ENCODE assay signal across 15 cellular contexts in the genomic region with DNA sequence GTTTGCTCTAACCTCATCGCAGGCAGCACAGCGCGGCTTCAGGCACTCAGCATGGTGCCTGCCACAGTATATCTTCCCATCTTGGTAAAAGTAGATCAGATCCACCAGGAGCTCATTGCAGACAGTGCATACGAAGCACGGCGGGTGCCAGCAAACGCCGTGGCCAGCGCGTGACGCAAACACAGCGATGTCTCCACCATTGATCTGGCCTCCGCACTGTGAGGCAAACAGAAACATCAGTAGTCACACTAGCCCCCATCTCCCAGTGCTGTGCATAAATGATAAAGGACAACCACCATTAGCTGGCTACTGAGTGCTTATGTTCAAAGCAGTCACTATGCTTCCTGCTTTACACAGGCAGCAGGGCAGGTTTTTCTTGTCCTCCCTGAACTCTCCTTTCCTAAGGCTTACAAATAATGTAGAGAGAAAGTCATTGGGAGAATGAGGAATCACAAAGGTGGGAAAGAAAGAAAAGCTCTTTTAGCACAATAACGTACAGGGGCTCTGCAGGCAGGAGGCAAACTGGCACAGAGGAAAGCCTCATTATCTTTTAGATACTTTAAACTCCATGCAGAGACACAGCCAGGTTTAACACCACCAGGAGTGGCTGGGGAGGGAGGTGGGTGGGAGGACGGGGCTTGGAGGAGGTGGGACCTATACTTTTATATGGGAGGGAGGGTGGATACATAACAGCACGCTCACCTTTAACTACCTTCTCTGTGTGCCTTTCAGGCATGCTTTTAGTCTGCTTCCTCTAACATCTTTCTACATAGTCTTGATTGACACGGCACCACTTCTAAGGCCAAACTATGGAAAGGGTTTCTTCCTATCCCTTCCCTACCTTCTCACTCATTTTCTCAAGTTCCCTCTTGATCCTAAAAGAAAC.
DNase-seq lines count a peak whose midpoint lies in the region; ATAC-seq and TF ChIP-seq lines count a peak whose summit lies in the region.
"Had no signal": no experiment of that assay in that cellular context is flagged by ENCODE, and none has a peak within 500 bp of the region (broad histone marks: within the 10 kb centered on the region; RNA-seq: fewer than 3 reads in every experiment).

No MANE protein-coding gene starts in this region.

- H3K9me3 Mint-ChIP-seq in endodermal cell (no peaks in the 10 kb centered on the region), nephron progenitor cell (peaks cover 4% of the 10 kb centered on the region)
- H3K9me3 Mint-ChIP-seq: central memory CD8-positive, alpha-beta T cell had no signal

- intact Hi-C loops in breast epithelium (cut with DNase I; ENCODE audit: low total_unique reads) (no loop called here), mammary epithelial cell (cut with micrococcal nuclease) (no loop called here)

- no peak for ATAC-seq in HG03439 (IDR thresholded peaks at IDR 0.05; ENCODE audit: unreplicated experiment)
- ATAC-seq: Right ventricle myocardium inferior had no signal

- DNase-seq in breast epithelium (ENCODE audit: low spot score in 2 of 2) (peak in 1 of 2 donors; percentile 35), mammary epithelial cell (no peak), endodermal cell (no peak), nephron progenitor cell (no peak), NCI-H446 (lab: John Stamatoyannopoulos, UW) (no peak), NCI-H2107 (lab: John Stamatoyannopoulos, UW) (no peak)
- DNase-seq: activated CD4-positive, alpha-beta T cell treated with anti-CD3 and anti-CD28 coated beads for 4 hours; NCI-H1694 treated with DMSO at 0.1 percent for 48 hours; NCI-H526 treated with DMSO at 0.1 percent for 48 hours had no signal

- TF ChIP-seq CTCF in breast epithelium (IDR thresholded peaks at IDR 0.05) = no peak
- TF ChIP-seq CTCF in mammary epithelial cell (conservative IDR thresholded peaks at IDR 0.05 in 1 of 2, IDR thresholded peaks at IDR 0.05 in 1 of 2; ENCODE audit: extremely low read depth in 1 of 2, insufficient read depth in 1 of 2, low read depth in 1 of 2, low read length in 2 of 2) = no peak
- TF ChIP-seq CTCF in endodermal cell (conservative IDR thresholded peaks at IDR 0.05) = no peak
- no peak for TF ChIP-seq CTCF in nephron progenitor cell (IDR thresholded peaks at IDR 0.05)

- H3K4me2 ChIP-seq in mammary epithelial cell (ENCODE audit: insufficient read depth, low read depth, low read length) = no peak overlapping the region
- H3K4me2 ChIP-seq: KMS-11 had no signal

- H3K27ac Mint-ChIP-seq in endodermal cell = peak overlapping the region; percentile 20
- peak overlapping the region; percentile 76 for H3K27ac Mint-ChIP-seq in nephron progenitor cell
- H3K27ac Mint-ChIP-seq: activated naive CD8-positive, alpha-beta T cell had no signal

- BruUV-seq in mammary epithelial cell (replicated peaks; lab: Mats Ljungman, UMichigan) = no TSS peak

- H3K9me3 ChIP-seq in breast epithelium (no peaks in the 10 kb centered on the region), mammary epithelial cell (replicated peaks; ENCODE audit: insufficient read depth, low read length) (no peaks in the 10 kb centered on the region), endodermal cell (ENCODE audit: control insufficient read depth, low read length) (peaks cover 8% of the 10 kb centered on the region)

- dilution Hi-C loops in mammary epithelial cell (cut with HindIII; ENCODE audit: low sequenced_read_pairs) = no loop called here

- H3K4me1 Mint-ChIP-seq in endodermal cell (peaks cover 48% of the 10 kb centered on the region), nephron progenitor cell (peaks cover 62% of the 10 kb centered on the region)
- H3K4me1 Mint-ChIP-seq: central memory CD8-positive, alpha-beta T cell had no signal

- no peak overlapping the region for H3K4me3 Mint-ChIP-seq in endodermal cell
- no peak overlapping the region for H3K4me3 Mint-ChIP-seq in nephron progenitor cell
- H3K4me3 Mint-ChIP-seq: activated naive CD8-positive, alpha-beta T cell; central memory CD8-positive, alpha-beta T cell had no signal

- H3K27me3 Mint-ChIP-seq in endodermal cell (ENCODE audit: insufficient read depth) (no peaks in the 10 kb centered on the region), nephron progenitor cell (ENCODE audit: low read depth, poor library complexity) (no peaks in the 10 kb centered on the region)

- no peaks in the 10 kb centered on the region for H4K20me1 ChIP-seq in mammary epithelial cell (ENCODE audit: insufficient read depth, low read length)

- TF ChIP-seq POLR2A in breast epithelium (IDR thresholded peaks at IDR 0.05) = no peak

- H3K36me3 Mint-ChIP-seq in endodermal cell (ENCODE audit: low read depth) = peaks cover 35% of the 10 kb centered on the region
- peaks cover 64% of the 10 kb centered on the region for H3K36me3 Mint-ChIP-seq in nephron progenitor cell (ENCODE audit: low read depth)
- H3K36me3 Mint-ChIP-seq: activated naive CD8-positive, alpha-beta T cell had no signal

- H3K79me2 ChIP-seq in mammary epithelial cell (ENCODE audit: insufficient read depth, low read length) = peaks cover 6% of the 10 kb centered on the region

- H3K4me3 ChIP-seq in breast epithelium = peak overlapping the region in 1 of 3 donors; percentile 37
- no peak overlapping the region for H3K4me3 ChIP-seq in mammary epithelial cell (replicated peaks in 1 of 3; ENCODE audit: insufficient read depth in 1 of 3, low read depth in 2 of 3, low read length in 3 of 3)
- H3K4me3 ChIP-seq in endodermal cell (ENCODE audit: low read length) = no peak overlapping the region
- no peak overlapping the region for H3K4me3 ChIP-seq in urinary bladder (ENCODE audit: low read depth, low read length)

- in situ Hi-C loops in mammary epithelial cell (cut with MboI; ENCODE audit: low sequenced_read_pairs in 2 of 2) = no loop called here

- H3K36me3 ChIP-seq in breast epithelium (no peaks in the 10 kb centered on the region), mammary epithelial cell (ENCODE audit: insufficient read depth, low read length) (peaks cover 29% of the 10 kb centered on the region), endodermal cell (ENCODE audit: control insufficient read depth, insufficient read depth, low read length) (peaks cover 26% of the 10 kb centered on the region), urinary bladder (ENCODE audit: insufficient read depth) (no peaks in the 10 kb centered on the region)

- H2AFZ ChIP-seq in mammary epithelial cell (ENCODE audit: low read depth, low read length) = no peak overlapping the region

- CTCF ChIA-PET in mammary epithelial cell (lab: Charles Lee; ENCODE audit: low non-redundant PET) = interaction anchor here (0.5 kb wide), 1 partner anchor 171 kb away, joined by 4 read pairs; no protein-coding TSS in a partner anchor

- H3K27ac ChIP-seq in breast epithelium (peak overlapping the region; percentile 84), mammary epithelial cell (ENCODE audit: insufficient read depth, low read depth, low read length) (no peak overlapping the region), endodermal cell (ENCODE audit: low read depth, low read length) (no peak overlapping the region), urinary bladder (ENCODE audit: low read depth) (peak overlapping the region; percentile 40)
- H3K27ac ChIP-seq: KMS-11 had no signal

- H3K27me3 ChIP-seq in breast epithelium = no peaks in the 10 kb centered on the region
- H3K27me3 ChIP-seq in mammary epithelial cell (ENCODE audit: insufficient read depth, low read length) = no peaks in the 10 kb centered on the region
- no peaks in the 10 kb centered on the region for H3K27me3 ChIP-seq in endodermal cell (ENCODE audit: control insufficient read depth, insufficient read depth, low read length, poor library complexity, severe bottlenecking)

- H3K9ac ChIP-seq in mammary epithelial cell (ENCODE audit: insufficient read depth, low read length) = no peak overlapping the region
- H3K9ac ChIP-seq in endodermal cell (ENCODE audit: extremely low read depth, low read length, poor library complexity, severe bottlenecking) = no peak overlapping the region
- H3K9ac ChIP-seq: KMS-11 had no signal

- 86% methylated on average over 12 of the region's 17 CpGs for WGBS in mammary epithelial cell (ENCODE audit: low coverage, missing lambda C conversion rate)
- 84 to 95% methylated on average over 15 to 17 of the region's 17 CpGs for WGBS in endodermal cell (ENCODE audit: insufficient coverage in 1 of 2, insufficient read length in 1 of 2), 2 experiments
- 87% methylated on average over 17 of the region's 17 CpGs for WGBS in urinary bladder

- H3K4me1 ChIP-seq in breast epithelium = peaks cover 0 to 4% of the 10 kb centered on the region in 2 donors
- H3K4me1 ChIP-seq in mammary epithelial cell (ENCODE audit: insufficient read depth, low read length) = peaks cover 30% of the 10 kb centered on the region
- H3K4me1 ChIP-seq in endodermal cell (ENCODE audit: control insufficient read depth, insufficient read depth, low read length) = peaks cover 21% of the 10 kb centered on the region
- H3K4me1 ChIP-seq in urinary bladder (ENCODE audit: insufficient read depth) = no peaks in the 10 kb centered on the region

Comparison
In these comparisons a context has a peak if more than half of its experiments do, and no peak if none do; other contexts are left out.
1. H3K27ac ChIP-seq: peak in breast epithelium (2 of 2) and urinary bladder (single experiment); none in mammary epithelial cell (single experiment) and endodermal cell (single experiment).